ENCODE assay signal across 8 cellular contexts in the genomic region with DNA sequence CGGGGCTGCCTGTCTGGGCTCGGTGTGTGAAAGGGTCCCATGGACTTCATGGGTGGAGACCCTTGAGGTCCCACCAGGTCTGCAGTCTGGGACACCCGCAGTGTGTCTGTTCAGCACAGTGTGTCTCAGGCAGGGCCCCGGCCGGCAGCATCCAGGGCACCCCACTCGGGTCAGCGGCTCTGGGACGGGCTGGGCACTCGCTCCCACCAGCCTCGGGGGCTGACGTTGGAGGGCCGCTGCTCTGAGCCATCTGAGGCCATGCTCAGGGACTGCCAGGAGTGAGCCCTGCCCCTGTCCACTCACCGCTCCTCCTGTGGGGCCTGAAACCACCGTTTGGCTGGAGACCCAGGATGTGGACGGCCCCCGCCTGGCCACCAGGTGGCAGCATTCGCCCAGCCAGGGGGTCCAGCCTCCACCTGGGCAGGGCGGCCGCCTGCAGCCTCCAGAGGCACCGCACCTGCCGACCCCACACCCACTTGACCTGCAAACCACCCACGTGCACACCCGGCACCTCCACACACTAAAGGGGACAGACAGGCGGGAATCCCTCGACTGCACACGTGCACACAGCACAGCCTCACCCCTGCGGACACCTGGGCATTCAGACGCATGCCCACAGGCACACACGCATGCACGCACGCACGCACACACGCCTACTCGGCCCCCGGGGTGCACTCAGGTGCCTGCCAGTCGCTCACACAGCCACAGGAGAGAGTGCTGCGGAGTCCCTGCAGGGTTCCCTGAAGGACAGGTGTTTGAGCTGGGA. TPM values are rescaled to one million over a fixed set of nuclear protein-coding genes. Genes with fewer than 3 reads are reported as not detected.
DNase-seq lines count a peak whose midpoint lies in the region; ATAC-seq and TF ChIP-seq lines count a peak whose summit lies in the region.

No MANE protein-coding gene starts in this region.

- no peak overlapping the region for H3K27ac ChIP-seq in CD4-positive, CD25-positive, alpha-beta regulatory T cell (ENCODE audit: insufficient read depth, low read length, poor library complexity, severe bottlenecking)
- H3K27ac ChIP-seq in right lobe of liver: no peak overlapping the region

- TF ChIP-seq CTCF in chondrocyte (IDR thresholded peaks at IDR 0.05): peak; percentile 92
- TF ChIP-seq CTCF in right lobe of liver (IDR thresholded peaks at IDR 0.05): peak; percentile 95 to 99 (median 97)

- no peak overlapping the region for H3K4me3 ChIP-seq in CD4-positive, CD25-positive, alpha-beta regulatory T cell (ENCODE audit: low read depth, low read length)
- H3K4me3 ChIP-seq in right lobe of liver: no peak overlapping the region

- peaks cover 0 to 1% (median 0%) of the 10 kb centered on the region in 7 donors for H3K9me3 Mint-ChIP-seq in CD4-positive, CD25-positive, alpha-beta regulatory T cell
- H3K9me3 Mint-ChIP-seq in chondrocyte (ENCODE audit: low read depth): no peaks in the 10 kb centered on the region

- H3K27ac Mint-ChIP-seq in CD4-positive, CD25-positive, alpha-beta regulatory T cell: peak overlapping the region in 1 of 3 donors; percentile 32
- no peak overlapping the region for H3K27ac Mint-ChIP-seq in chondrocyte (ENCODE audit: unreplicated experiment)

- peaks cover 7% of the 10 kb centered on the region for H3K4me1 ChIP-seq in CD4-positive, CD25-positive, alpha-beta regulatory T cell (ENCODE audit: control insufficient read depth, insufficient read depth, low read length, poor library complexity, severe bottlenecking)
- peaks cover 0 to 9% (median 4%) of the 10 kb centered on the region in 4 donors for H3K4me1 ChIP-seq in right lobe of liver

- TF ChIP-seq POLR2A in right lobe of liver (IDR thresholded peaks at IDR 0.05): no peak

- H3K4me3 Mint-ChIP-seq in CD4-positive, CD25-positive, alpha-beta regulatory T cell: peak overlapping the region in 1 of 4 donors; percentile 21
- no peak overlapping the region for H3K4me3 Mint-ChIP-seq in chondrocyte (ENCODE audit: unreplicated experiment)

- H3K36me3 Mint-ChIP-seq in CD4-positive, CD25-positive, alpha-beta regulatory T cell: no peaks in the 10 kb centered on the region
- H3K36me3 Mint-ChIP-seq in chondrocyte (ENCODE audit: low read depth): no peaks in the 10 kb centered on the region

- H3K36me3 ChIP-seq in CD4-positive, CD25-positive, alpha-beta regulatory T cell (ENCODE audit: control insufficient read depth, insufficient read depth, low read length): no peaks in the 10 kb centered on the region
- no peaks in the 10 kb centered on the region for H3K36me3 ChIP-seq in right lobe of liver

- intact Hi-C loops in right lobe of liver (cut with DNase I): loop anchor here (5.0 kb wide), 3 partner anchors 84 to 119 kb away; no protein-coding TSS in a partner anchor

- no peaks in the 10 kb centered on the region for H3K9me3 ChIP-seq in CD4-positive, CD25-positive, alpha-beta regulatory T cell (ENCODE audit: control insufficient read depth in 2 of 2, low read length in 2 of 2)
- no peaks in the 10 kb centered on the region for H3K9me3 ChIP-seq in right lobe of liver

- peak; percentile 80 to 82 for ATAC-seq in CD4-positive, CD25-positive, alpha-beta regulatory T cell (ENCODE audit: low read depth in 2 of 2)
- ATAC-seq in right lobe of liver: peak; percentile 89 to 96 (median 94)

- H3K27me3 Mint-ChIP-seq in CD4-positive, CD25-positive, alpha-beta regulatory T cell: no peaks in the 10 kb centered on the region
- peaks cover 5% of the 10 kb centered on the region for H3K27me3 Mint-ChIP-seq in chondrocyte (ENCODE audit: low read depth)

- peaks cover 0 to 3% (median 0%) of the 10 kb centered on the region in 4 donors for H3K4me1 Mint-ChIP-seq in CD4-positive, CD25-positive, alpha-beta regulatory T cell
- no peaks in the 10 kb centered on the region for H3K4me1 Mint-ChIP-seq in chondrocyte (ENCODE audit: low read depth)

- WGBS in right lobe of liver (ENCODE audit: insufficient coverage, low coverage, low lambda C conversion rate, missing lambda C conversion rate): 40% methylated on average over 1 of the region's 37 CpGs

- no peaks in the 10 kb centered on the region for H3K27me3 ChIP-seq in CD4-positive, CD25-positive, alpha-beta regulatory T cell (ENCODE audit: control insufficient read depth, insufficient read depth, low read length)
- H3K27me3 ChIP-seq in right lobe of liver: no peaks in the 10 kb centered on the region

- peak; percentile 70 to 81 (median 72) for DNase-seq in CD4-positive, CD25-positive, alpha-beta regulatory T cell
- peak; percentile 66 for DNase-seq in H4 (ENCODE audit: low spot score)
- DNase-seq in NCI-H2227 (lab: John Stamatoyannopoulos, UW; ENCODE audit: unreplicated experiment): peak; percentile 60
- peak; percentile 84 for DNase-seq in activated CD4-positive, alpha-beta T cell treated with anti-CD3 and anti-CD28 coated beads for 48 hours
- no peak for DNase-seq in chondrocyte (ENCODE audit: low spot score)
- peak; percentile 81 to 84 (median 83) for DNase-seq in right lobe of liver
- DNase-seq in stimulated activated CD8-positive, alpha-beta memory T cell treated with anti-CD3 and anti-CD28 coated beads, Interleukin-12 subunit alpha, Interleukin-12 subunit beta, amount 100 ng/mL, for 4 hours (ENCODE audit: low read depth): peak; percentile 62
- DNase-seq in cortex of kidney (lab: John Stamatoyannopoulos, UW): no peak

RNA-seq across cellular contexts. Expression of gene ZFPM1, which starts 10.1 kb away (rescaled TPM):
- total RNA-seq in CD4-positive, CD25-positive, alpha-beta regulatory T cell: 30.2 TPM
- polyA plus RNA-seq in CD4-positive, CD25-positive, alpha-beta regulatory T cell: under 1 TPM; 0.07 to 0.41 (median 0.13) TPM
- 0.29 and 0.86 TPM in 2 replicates for total RNA-seq in H4 (2014; rRNA removed; shearing (Covaris generic))
- total RNA-seq in chondrocyte (4.4 to 7.6 TPM (median 7.0 TPM) in 3 replicates), right lobe of liver (10 to 100 TPM in 2 of 6 experiments, 1 to 10 TPM in 4; 3.8 to 15.5 (median 8.3) TPM)

Comparison
In these comparisons a context has a peak if more than half of its experiments do, and no peak if none do; other contexts are left out.
1. DNase-seq: peak in CD4-positive, CD25-positive, alpha-beta regulatory T cell (3 of 3), H4 (single experiment), NCI-H2227 (single experiment), activated CD4-positive, alpha-beta T cell treated with anti-CD3 and anti-CD28 coated beads for 48 hours (single experiment), right lobe of liver (3 of 3) and stimulated activated CD8-positive, alpha-beta memory T cell treated with anti-CD3 and anti-CD28 coated beads, Interleukin-12 subunit alpha, Interleukin-12 subunit beta, amount 100 ng/mL, for 4 hours (single experiment); none in chondrocyte (single experiment) and cortex of kidney (single experiment).